In the genomic region with DNA sequence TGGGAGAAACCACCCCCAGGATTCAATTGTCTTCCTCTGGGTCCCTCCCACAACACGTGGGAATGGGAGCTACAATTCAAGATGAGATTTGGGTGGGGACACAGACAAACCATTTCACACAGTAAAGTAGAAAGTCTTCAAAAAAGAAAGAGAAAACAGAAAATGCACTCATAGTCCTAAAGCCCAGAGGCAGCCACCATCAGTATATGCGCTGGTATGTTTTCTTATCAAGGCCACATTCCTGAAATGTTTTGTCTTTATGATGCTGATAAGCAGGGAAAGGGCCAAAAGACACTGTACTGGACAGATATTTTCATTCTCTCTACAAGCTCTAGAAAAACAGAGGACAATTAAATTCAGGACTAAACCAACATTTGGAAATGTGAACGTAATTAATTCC, we compare ENCODE assay signal across 2 cellular contexts.
TF ChIP-seq lines count a peak whose summit lies in the region.

No MANE protein-coding gene starts in this region.

TF ChIP-seq in WTC11, 78 proteins besides CTCF, POLR2A, EP300 and RAD21 (continued from another document):
- TF ChIP-seq E2F5 (CRISPR knock-in tag; IDR thresholded peaks at IDR 0.05) = no peak
- no peak for TF ChIP-seq MYBL2 (CRISPR knock-in tag; IDR thresholded peaks at IDR 0.05)
- TF ChIP-seq ZBTB21 (CRISPR knock-in tag; IDR thresholded peaks at IDR 0.05; ENCODE audit: borderline replicate concordance) = no peak
- no peak for TF ChIP-seq NFYB (CRISPR knock-in tag; conservative IDR thresholded peaks at IDR 0.05; ENCODE audit: low read depth)
- TF ChIP-seq JUN (CRISPR knock-in tag; IDR thresholded peaks at IDR 0.05) = no peak

TF ChIP-seq in SK-N-SH treated with all-trans-retinoic acid at 6 μM for 48 hours, 23 proteins besides CTCF, POLR2A, EP300 and RAD21 (continued from another document):
- no peak for TF ChIP-seq POU6F1 (CRISPR knock-in tag; IDR thresholded peaks at IDR 0.05; ENCODE audit: borderline replicate concordance, low read depth)
